In the genomic region with DNA sequence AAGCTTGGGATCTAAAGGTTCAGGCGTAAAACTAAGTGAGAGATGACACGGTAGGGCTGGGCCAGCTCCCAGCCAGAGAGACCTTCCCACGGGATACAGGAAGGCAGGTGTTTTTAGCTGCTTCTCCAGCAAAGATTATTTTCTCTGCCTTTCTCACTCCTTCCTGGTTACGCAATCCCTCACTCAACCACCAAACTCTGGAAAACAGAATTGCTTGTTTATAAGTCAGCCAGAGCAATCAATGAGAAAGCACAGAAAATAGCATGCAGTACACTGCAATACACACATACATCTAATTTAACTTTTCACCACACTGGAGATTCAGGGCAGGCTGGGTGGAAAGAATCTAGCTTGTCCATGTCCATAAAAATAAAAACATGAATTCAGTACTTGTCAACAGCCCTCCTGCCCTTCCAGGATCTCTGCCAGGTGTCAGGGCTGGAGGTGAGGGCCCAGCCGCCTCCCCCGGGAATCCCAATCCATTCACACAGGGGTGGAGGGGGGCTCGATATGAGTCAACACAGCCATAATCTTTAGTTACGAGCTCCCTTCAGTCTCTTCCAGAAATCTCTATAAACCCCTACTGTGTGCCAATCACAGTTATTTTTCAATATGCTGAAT, we compare ENCODE assay signal across 10 cellular contexts. TPM values are rescaled to one million over a fixed set of nuclear protein-coding genes. Genes with fewer than 3 reads are reported as not detected.
DNase-seq lines count a peak whose midpoint lies in the region; ATAC-seq and TF ChIP-seq lines count a peak whose summit lies in the region.
"Had no signal": no experiment of that assay in that cellular context is flagged by ENCODE, and none has a peak within 500 bp of the region (broad histone marks: within the 10 kb centered on the region; RNA-seq: fewer than 3 reads in every experiment).

No MANE protein-coding gene starts in this region.

- H3K27ac Mint-ChIP-seq in Calu3 (ENCODE audit: unreplicated experiment) = peak overlapping the region; percentile 87

- DNase-seq in Calu3 (peak; percentile 66), MV-4-11 (lab: John Stamatoyannopoulos, UW) (peak; percentile 16), dermis microvascular lymphatic vessel endothelial cell (ENCODE audit: low read depth in 2 of 2) (peak; percentile 35 to 64), mucosa of descending colon (peak in 2 of 3 donors; percentile 55 to 59), GM19238 (ENCODE audit: insufficient read length, low spot score) (no peak), NOMO-1 (lab: John Stamatoyannopoulos, UW; ENCODE audit: unreplicated experiment in 2 of 2) (no peak)
- DNase-seq in activated CD4-positive, alpha-beta T cell treated with anti-CD3 and anti-CD28 coated beads, Interleukin-2, amount 50 U/mL, for 48 hours = no peak
- no peak for DNase-seq in activated T-cell treated with anti-CD3 and anti-CD28 coated beads, Interleukin-2, amount 50 U/mL, for 1 hour
- DNase-seq: activated CD4-positive, alpha-beta T cell treated with anti-CD3 and anti-CD28 coated beads, Interleukin-2, amount 50 U/mL, for 4 hours; brain microvascular endothelial cell had no signal

- peak; percentile 55 for ATAC-seq in mucosa of descending colon

- H3K4me3 Mint-ChIP-seq in Calu3 (ENCODE audit: low read depth, unreplicated experiment) = peak overlapping the region; percentile 45

- CTCF ChIA-PET in Calu3 (lab: Charles Lee) = interaction anchor here (0.6 to 1.1 kb wide), 5 partner anchors 9 to 471 kb away, joined by 3 to 4 read pairs (median 3); partner anchors contain the start of gene PDCD5

- no peaks in the 10 kb centered on the region for H3K9me3 Mint-ChIP-seq in Calu3 (ENCODE audit: low read depth, unreplicated experiment)

- no peaks in the 10 kb centered on the region for H3K27me3 Mint-ChIP-seq in Calu3 (ENCODE audit: unreplicated experiment)

- no peak for TF ChIP-seq CTCF in Calu3 (IDR thresholded peaks at IDR 0.05; ENCODE audit: unreplicated experiment)
- TF ChIP-seq CTCF in mucosa of descending colon (IDR thresholded peaks at IDR 0.05) = no peak

- BruUV-seq in Calu3 (replicated peaks; lab: Mats Ljungman, UMichigan) = no TSS peak

- H3K4me3 ChIP-seq in mucosa of descending colon = no peak overlapping the region

- no peaks in the 10 kb centered on the region for H3K36me3 ChIP-seq in mucosa of descending colon (ENCODE audit: low read depth)
- H3K36me3 ChIP-seq: brain microvascular endothelial cell had no signal

- H3K9me3 ChIP-seq in mucosa of descending colon = no peaks in the 10 kb centered on the region

- peaks cover 48% of the 10 kb centered on the region for H3K4me1 ChIP-seq in mucosa of descending colon (ENCODE audit: low read depth)

- intact Hi-C loops in Calu3 (cut with micrococcal nuclease; ENCODE audit: unreplicated experiment) (no loop called here), mucosa of descending colon (cut with DNase I, micrococcal nuclease) (no loop called here)

- H3K4me1 Mint-ChIP-seq in Calu3 (ENCODE audit: low read depth, unreplicated experiment) = peaks cover 82% of the 10 kb centered on the region

- peaks cover 67% of the 10 kb centered on the region for H3K36me3 Mint-ChIP-seq in Calu3 (ENCODE audit: insufficient read depth, unreplicated experiment)

RNA-seq across cellular contexts. Expression of gene RHPN2, which starts 12.2 kb away (rescaled TPM):
- total RNA-seq in Calu3 (2022) = 46.4 and 63.6 TPM in 2 replicates
- total RNA-seq in dermis microvascular lymphatic vessel endothelial cell = 5.9 and 15.8 TPM in 2 replicates
- total RNA-seq in mucosa of descending colon = 10 to 100 TPM; 37.3 to 72.7 (median 68.3) TPM

RNA-seq across cellular contexts. Expression of gene GPATCH1, which starts 28.5 kb away (rescaled TPM):
- 16.3 and 17.0 TPM in 2 replicates for total RNA-seq in Calu3 (2022)
- total RNA-seq in dermis microvascular lymphatic vessel endothelial cell = 4.4 and 5.8 TPM in 2 replicates
- total RNA-seq in mucosa of descending colon = 10 to 100 TPM; 11.9 to 12.4 (median 11.9) TPM

Comparison
In these comparisons a context has a peak if more than half of its experiments do, and no peak if none do; other contexts are left out.
1. DNase-seq: peak in Calu3 (single experiment), MV-4-11 (single experiment), dermis microvascular lymphatic vessel endothelial cell (2 of 2) and mucosa of descending colon (2 of 3); none in activated CD4-positive, alpha-beta T cell treated with anti-CD3 and anti-CD28 coated beads, Interleukin-2, amount 50 U/mL, for 48 hours (0 of 2), activated T-cell treated with anti-CD3 and anti-CD28 coated beads, Interleukin-2, amount 50 U/mL, for 1 hour (single experiment), GM19238 (single experiment) and NOMO-1 (0 of 2).